Comparison of ENCODE assay signal across 8 cellular contexts in genomic region chr15:92810418-92811138, GRCh38.
DNase-seq lines count a peak whose midpoint lies in the region; ATAC-seq, FAIRE-seq and TF ChIP-seq lines count a peak whose summit lies in the region.

No MANE protein-coding gene starts in this region.

- H3K4me3 Mint-ChIP-seq in stimulated activated naive B cell treated with anti-CD40 and anti-IgM and Interleukin-4, amounts not matched to agents 10 μg/mL and 1 μg/mL and 100 μg/mL, for 72 hours: peak overlapping the region; percentile 69 to 94

- WGBS in liver: 34% methylated on average over 10 of the region's 10 CpGs

- H3K4me1 ChIP-seq in liver (ENCODE audit: control insufficient read depth in 4 of 4, insufficient read depth in 4 of 4, low read length in 3 of 4): peaks cover 0 to 19% (median 11%) of the 10 kb centered on the region in 4 donors

- H3K9me3 ChIP-seq in liver (ENCODE audit: control insufficient read depth in 4 of 4, low read length in 3 of 4): no peaks in the 10 kb centered on the region

- TF ChIP-seq CTCF in choroid plexus epithelial cell (conservative IDR thresholded peaks at IDR 0.05; ENCODE audit: low read depth, low read length) (no peak), liver (IDR thresholded peaks at IDR 0.05; ENCODE audit: low read depth, low read length, missing input control) (no peak)

- in situ Hi-C loops in G401 (cut with HindIII; ENCODE audit: low sequenced_read_pairs) (no loop called here), SK-MEL-5 (cut with HindIII; ENCODE audit: low pct_unique_long_range_greater_than_20kb, low sequenced_read_pairs) (no loop called here)

- H3K4me3 ChIP-seq in choroid plexus epithelial cell (ENCODE audit: low read depth, low read length) (peak overlapping the region; percentile 53), liver (ENCODE audit: low read depth in 1 of 3, low read length in 3 of 3) (peak overlapping the region in 1 of 3 donors; percentile 54)

- peak overlapping the region; percentile 98 for H3K27ac Mint-ChIP-seq in stimulated activated naive B cell treated with anti-CD40 and anti-IgM and Interleukin-4, amounts not matched to agents 10 μg/mL and 1 μg/mL and 100 μg/mL, for 72 hours

- peak overlapping the region; percentile 88 to 100 for H3K27ac ChIP-seq in liver (ENCODE audit: low read depth in 1 of 2, low read length in 2 of 2)

- peaks cover 5 to 8% of the 10 kb centered on the region in 2 donors for H3K36me3 Mint-ChIP-seq in stimulated activated naive B cell treated with anti-CD40 and anti-IgM and Interleukin-4, amounts not matched to agents 10 μg/mL and 1 μg/mL and 100 μg/mL, for 72 hours

- H3K36me3 ChIP-seq in liver (ENCODE audit: control insufficient read depth in 4 of 4, insufficient read depth in 3 of 4, low read depth in 1 of 4, low read length in 3 of 4): no peaks in the 10 kb centered on the region

- DNase-seq in G401 (ENCODE audit: low spot score) (peak; percentile 95), NAMALWA (ENCODE audit: low spot score) (peak; percentile 87), SK-MEL-5 (ENCODE audit: low read depth, low spot score) (peak; percentile 91), choroid plexus epithelial cell (ENCODE audit: low read depth) (peak; percentile 86), frontal cortex (ENCODE audit: low spot score in 2 of 2) (no peak)
- no peak for DNase-seq in stimulated activated naive B cell treated with anti-CD40 and anti-IgM and Interleukin-4, amounts not matched to agents 10 μg/mL and 1 μg/mL and 100 μg/mL, for 72 hours

- peak overlapping the region; percentile 53 to 95 for H3K9ac ChIP-seq in liver (ENCODE audit: low read depth in 1 of 2, low read length in 2 of 2)

- H3K9me3 Mint-ChIP-seq in stimulated activated naive B cell treated with anti-CD40 and anti-IgM and Interleukin-4, amounts not matched to agents 10 μg/mL and 1 μg/mL and 100 μg/mL, for 72 hours: no peaks in the 10 kb centered on the region

- ATAC-seq in stimulated activated naive B cell treated with anti-CD40 and anti-IgM and Interleukin-4, amounts not matched to agents 10 μg/mL and 1 μg/mL and 100 μg/mL, for 72 hours (replicated peaks): no peak
- no peak for ATAC-seq in HG02840 (IDR thresholded peaks at IDR 0.05; ENCODE audit: low FRiP score, unreplicated experiment)

- no peaks in the 10 kb centered on the region for H3K27me3 ChIP-seq in liver (ENCODE audit: control insufficient read depth in 4 of 4, insufficient read depth in 4 of 4, low read length in 3 of 4)

- no peaks in the 10 kb centered on the region for H3K27me3 Mint-ChIP-seq in stimulated activated naive B cell treated with anti-CD40 and anti-IgM and Interleukin-4, amounts not matched to agents 10 μg/mL and 1 μg/mL and 100 μg/mL, for 72 hours

- FAIRE-seq in frontal cortex (lab: Jason Lieb, UNC): no peak

- peaks cover 5 to 20% of the 10 kb centered on the region in 2 donors for H3K4me1 Mint-ChIP-seq in stimulated activated naive B cell treated with anti-CD40 and anti-IgM and Interleukin-4, amounts not matched to agents 10 μg/mL and 1 μg/mL and 100 μg/mL, for 72 hours

- no peak for TF ChIP-seq RAD21 in liver (IDR thresholded peaks at IDR 0.05)

TF ChIP-seq in liver, 16 proteins besides CTCF, POLR2A, EP300 and RAD21:
- TF ChIP-seq JUND (IDR thresholded peaks at IDR 0.05): no peak
- TF ChIP-seq GABPA (IDR thresholded peaks at IDR 0.05 in 1 of 2, conservative IDR thresholded peaks at IDR 0.05 in 1 of 2): no peak
- no peak for TF ChIP-seq ZBTB33 (IDR thresholded peaks at IDR 0.05)

Comparison
In these comparisons a context has a peak if more than half of its experiments do, and no peak if none do; other contexts are left out.
1. DNase-seq: peak in G401 (single experiment), NAMALWA (single experiment), SK-MEL-5 (single experiment) and choroid plexus epithelial cell (single experiment); none in stimulated activated naive B cell treated with anti-CD40 and anti-IgM and Interleukin-4, amounts not matched to agents 10 μg/mL and 1 μg/mL and 100 μg/mL, for 72 hours (single experiment) and frontal cortex (0 of 2).